ENCODE assay signal across 27 cellular contexts in the genomic region with DNA sequence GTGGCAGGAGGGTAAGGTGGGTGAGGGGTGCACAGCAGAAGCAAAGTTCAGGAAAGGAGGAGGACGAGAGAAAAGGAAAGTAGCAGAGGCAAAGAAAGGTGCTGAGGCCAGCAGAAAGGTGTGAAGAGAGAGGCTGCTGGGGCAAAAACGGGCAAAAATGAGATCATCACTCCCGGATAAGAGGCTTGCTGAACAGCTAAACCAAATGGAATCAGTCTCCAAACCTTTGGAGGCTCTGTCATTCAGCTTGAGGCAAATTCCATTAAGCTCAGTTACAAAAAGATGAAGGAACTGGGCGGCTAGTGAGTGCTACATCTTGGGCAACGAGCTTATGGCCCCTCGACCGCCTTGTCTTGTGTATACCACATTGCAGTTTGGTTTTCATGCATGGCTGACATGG.
"Had no signal": no experiment of that assay in that cellular context is flagged by ENCODE, and none has a peak within 500 bp of the region (broad histone marks: within the 10 kb centered on the region; RNA-seq: fewer than 3 reads in every experiment).

No MANE protein-coding gene starts in this region.

- H3K4me1 Mint-ChIP-seq: activated CD4-positive, alpha-beta T cell treated with anti-CD3 and anti-CD28 coated beads for 36 hours; activated CD8-positive, alpha-beta memory T cell treated with anti-CD3 and anti-CD28 coated beads, Interleukin-2, amount 10 ng/mL, durations not matched to agents 7 days and 5 days; memory B cell; stimulated activated naive B cell treated with anti-CD40 and anti-IgM and Interleukin-4, amounts not matched to agents 10 μg/mL and 1 μg/mL and 100 μg/mL, for 72 hours had no signal

- H3K79me2 ChIP-seq: parathyroid adenoma had no signal

- H3K4me2 ChIP-seq: neural progenitor cell had no signal

- H3K4me3 ChIP-seq: heart left ventricle, neural progenitor cell, psoas muscle, sigmoid colon, testis, uterus had no signal

- DNase-seq: activated CD4-positive, alpha-beta T cell treated with anti-CD3 and anti-CD28 coated beads for 36 hours; activated CD4-positive, CD25-positive, alpha-beta regulatory T cell; activated CD8-positive, alpha-beta memory T cell treated with anti-CD3 and anti-CD28 coated beads, Interleukin-2, amount 10 ng/mL, durations not matched to agents 7 days and 5 days; activated CD8-positive, alpha-beta T cell treated with anti-CD3 and anti-CD28 coated beads, Interleukin-2, amount 10 ng/mL, durations not matched to agents 7 days and 5 days; activated naive CD4-positive, alpha-beta T cell; activated T-cell treated with anti-CD3 and anti-CD28 coated beads, Interleukin-2, amount 50 U/mL, for 72 hours; anterior cingulate cortex; cortex of kidney; foreskin fibroblast; heart left ventricle; hypothalamus; immature natural killer cell; natural killer cell; occipital lobe; psoas muscle; sigmoid colon; small intestine; stimulated activated CD4-positive, alpha-beta T cell treated with anti-CD3 and anti-CD28 coated beads, Interleukin-4, amount 100 ng/mL, for 24 hours; stimulated activated naive B cell treated with anti-CD40 and anti-IgM and Interleukin-4, amounts not matched to agents 10 μg/mL and 1 μg/mL and 100 μg/mL, for 72 hours; testis; uterus had no signal

- ATAC-seq: activated CD4-positive, alpha-beta T cell treated with anti-CD3 and anti-CD28 coated beads for 36 hours; activated CD8-positive, alpha-beta memory T cell treated with anti-CD3 and anti-CD28 coated beads, Interleukin-2, amount 10 ng/mL, durations not matched to agents 7 days and 5 days; activated CD8-positive, alpha-beta T cell treated with anti-CD3 and anti-CD28 coated beads, Interleukin-2, amount 10 ng/mL, durations not matched to agents 7 days and 5 days; activated naive CD4-positive, alpha-beta T cell treated with anti-CD3 and anti-CD28 coated beads, Interleukin-2, amount 50 U/mL, for 72 hours; activated T-cell treated with anti-CD3 and anti-CD28 coated beads, Interleukin-2, amount 50 U/mL, for 72 hours; esophagus mucosa; heart left ventricle; natural killer cell; psoas muscle; stimulated activated naive B cell treated with anti-CD40 and anti-IgM and Interleukin-4, amounts not matched to agents 10 μg/mL and 1 μg/mL and 100 μg/mL, for 72 hours had no signal

- H2AFZ ChIP-seq: neural progenitor cell, parathyroid adenoma had no signal

- H3K4me1 ChIP-seq: heart left ventricle, neural progenitor cell, parathyroid adenoma, psoas muscle, sigmoid colon, testis, uterus had no signal

- H3K4me3 Mint-ChIP-seq: activated CD4-positive, alpha-beta T cell treated with anti-CD3 and anti-CD28 coated beads for 36 hours; activated CD8-positive, alpha-beta memory T cell treated with anti-CD3 and anti-CD28 coated beads, Interleukin-2, amount 10 ng/mL, durations not matched to agents 7 days and 5 days; activated CD8-positive, alpha-beta T cell treated with anti-CD3 and anti-CD28 coated beads, Interleukin-2, amount 10 ng/mL, durations not matched to agents 7 days and 5 days; activated T-cell treated with anti-CD3 and anti-CD28 coated beads, Interleukin-2, amount 50 U/mL, for 72 hours; immature natural killer cell; memory B cell; natural killer cell; neural progenitor cell; stimulated activated naive B cell treated with anti-CD40 and anti-IgM and Interleukin-4, amounts not matched to agents 10 μg/mL and 1 μg/mL and 100 μg/mL, for 72 hours; type B pancreatic cell had no signal

- H3K36me3 ChIP-seq: heart left ventricle, neural progenitor cell, sigmoid colon, uterus had no signal

- H3K27ac Mint-ChIP-seq: activated CD4-positive, alpha-beta T cell treated with anti-CD3 and anti-CD28 coated beads for 36 hours; activated CD8-positive, alpha-beta memory T cell treated with anti-CD3 and anti-CD28 coated beads, Interleukin-2, amount 10 ng/mL, durations not matched to agents 7 days and 5 days; activated CD8-positive, alpha-beta T cell treated with anti-CD3 and anti-CD28 coated beads, Interleukin-2, amount 10 ng/mL, durations not matched to agents 7 days and 5 days; activated naive CD4-positive, alpha-beta T cell treated with anti-CD3 and anti-CD28 coated beads, Interleukin-2, amount 50 U/mL, for 72 hours; activated T-cell treated with anti-CD3 and anti-CD28 coated beads, Interleukin-2, amount 50 U/mL, for 72 hours; immature natural killer cell; memory B cell; natural killer cell; neural progenitor cell; stimulated activated naive B cell treated with anti-CD40 and anti-IgM and Interleukin-4, amounts not matched to agents 10 μg/mL and 1 μg/mL and 100 μg/mL, for 72 hours; type B pancreatic cell had no signal

- H3K9ac ChIP-seq: neural progenitor cell, parathyroid adenoma had no signal

- H3K27me3 ChIP-seq: neural progenitor cell, sigmoid colon, testis, uterus had no signal

- H3K9me3 ChIP-seq: heart left ventricle, psoas muscle, sigmoid colon, testis, uterus had no signal

- H3K36me3 Mint-ChIP-seq: activated CD8-positive, alpha-beta memory T cell treated with anti-CD3 and anti-CD28 coated beads, Interleukin-2, amount 10 ng/mL, durations not matched to agents 7 days and 5 days; activated naive CD4-positive, alpha-beta T cell treated with anti-CD3 and anti-CD28 coated beads, Interleukin-2, amount 50 U/mL, for 72 hours; memory B cell; natural killer cell; neural progenitor cell; stimulated activated naive B cell treated with anti-CD40 and anti-IgM and Interleukin-4, amounts not matched to agents 10 μg/mL and 1 μg/mL and 100 μg/mL, for 72 hours; type B pancreatic cell had no signal

- H3K27ac ChIP-seq: heart left ventricle, neural progenitor cell, parathyroid adenoma, psoas muscle, sigmoid colon, testis, uterus had no signal
